ENCODE assay signal across 1 cellular context in genomic region chr10:45470098-45471012, GRCh38.
TF ChIP-seq lines count a peak whose summit lies in the region.

No MANE protein-coding gene starts in this region.

TF ChIP-seq in K562, 482 proteins besides CTCF, POLR2A, EP300 and RAD21 (continued from another document):
- TF ChIP-seq ARID4B (CRISPR knock-in tag; IDR thresholded peaks at IDR 0.05) (peak; percentile 67), HDAC6 (IDR thresholded peaks at IDR 0.05; ENCODE audit: low read depth, low read length) (no peak), FOXA1 (IDR thresholded peaks at IDR 0.05; ENCODE audit: borderline replicate concordance) (peak; percentile 100), BHLHE40 (IDR thresholded peaks at IDR 0.05; ENCODE audit: low read length) (peak; percentile 92), UBTF (IDR thresholded peaks at IDR 0.05; ENCODE audit: borderline replicate concordance in 1 of 2, low read depth in 2 of 2, low read length in 2 of 2) (no peak), MCM3 (IDR thresholded peaks at IDR 0.05) (no peak), TFE3 (CRISPR knock-in tag; IDR thresholded peaks at IDR 0.05) (peak; percentile 99), NR2C1 (IDR thresholded peaks at IDR 0.05) (peak; percentile 61; the same call in 1 of the 2 replicates), NR2C1 (tag; IDR thresholded peaks at IDR 0.05) (peak; percentile 79), ZNF431 (CRISPR knock-in tag; IDR thresholded peaks at IDR 0.05) (peak; percentile 68), DDX20 (tag; IDR thresholded peaks at IDR 0.05; ENCODE audit: low read depth) (0 out of 2 replicates have a peak, but pooled peaks have one; percentile 17), BRD9 (IDR thresholded peaks at IDR 0.05; ENCODE audit: low read depth, partially characterized antibody) (peak; percentile 95), ZBTB26 (CRISPR knock-in tag; IDR thresholded peaks at IDR 0.05) (no peak), CHD1 (IDR thresholded peaks at IDR 0.05; ENCODE audit: low read length) (peak; percentile 24), FOXP1 (CRISPR knock-in tag; IDR thresholded peaks at IDR 0.05) (peak; percentile 94), RCOR1 (IDR thresholded peaks at IDR 0.05; ENCODE audit: borderline replicate concordance in 1 of 2, low read depth in 2 of 2, low read length in 2 of 2) (peak; percentile 98 to 100), ZNF507 (tag; conservative IDR thresholded peaks at IDR 0.05) (no peak), ZNF586 (CRISPR knock-in tag; conservative IDR thresholded peaks at IDR 0.05) (no peak), ZNF274 (IDR thresholded peaks at IDR 0.05; ENCODE audit: borderline replicate concordance, low read depth, low read length) (peak; percentile 45; the same call in 1 of the 2 replicates), SUPT5H (IDR thresholded peaks at IDR 0.05) (peak; percentile 46; the same call in 1 of the 2 replicates), SIRT6 (IDR thresholded peaks at IDR 0.05; ENCODE audit: low read depth, low read length) (no peak), MYBL2 (IDR thresholded peaks at IDR 0.05; ENCODE audit: low read depth) (peak; percentile 98), MYBL2 (CRISPR knock-in tag; IDR thresholded peaks at IDR 0.05; ENCODE audit: borderline replicate concordance) (no peak), HLTF (IDR thresholded peaks at IDR 0.05) (peak; percentile 54; the same call in 1 of the 2 replicates), AFF1 (IDR thresholded peaks at IDR 0.05; ENCODE audit: low read depth in 1 of 2, partially characterized antibody in 2 of 2) (peak; percentile 76 to 98), ZKSCAN3 (CRISPR knock-in tag; IDR thresholded peaks at IDR 0.05) (no peak), CXXC5 (CRISPR knock-in tag; IDR thresholded peaks at IDR 0.05) (peak; percentile 93), KLF6 (CRISPR knock-in tag; IDR thresholded peaks at IDR 0.05; ENCODE audit: borderline replicate concordance) (peak; percentile 15; the same call in 1 of the 2 replicates), ZNF57 (CRISPR knock-in tag; IDR thresholded peaks at IDR 0.05) (no peak), ZNF133 (CRISPR knock-in tag; IDR thresholded peaks at IDR 0.05) (no peak), KHSRP (IDR thresholded peaks at IDR 0.05) (peak; percentile 94), MCM5 (IDR thresholded peaks at IDR 0.05; ENCODE audit: low read depth) (no peak), NELFE (IDR thresholded peaks at IDR 0.05; ENCODE audit: insufficient read depth, insufficient read length) (no peak), CBFA2T3 (IDR thresholded peaks at IDR 0.05) (peak; percentile 100), ARHGAP35 (IDR thresholded peaks at IDR 0.05; ENCODE audit: partially characterized antibody) (no peak), ZNF174 (CRISPR knock-in tag; IDR thresholded peaks at IDR 0.05) (no peak), DLX4 (CRISPR knock-in tag; IDR thresholded peaks at IDR 0.05) (no peak), U2AF2 (optimal IDR thresholded peaks at IDR 0.05; ENCODE audit: low read depth, low read length) (no peak), PATZ1 (CRISPR knock-in tag; IDR thresholded peaks at IDR 0.05; ENCODE audit: borderline replicate concordance) (no peak; the same call in 1 of the 2 replicates), CHD2 (IDR thresholded peaks at IDR 0.05; ENCODE audit: low read depth, low read length) (peak; percentile 51; the same call in 1 of the 2 replicates)
- TF ChIP-seq, protein P1, sequence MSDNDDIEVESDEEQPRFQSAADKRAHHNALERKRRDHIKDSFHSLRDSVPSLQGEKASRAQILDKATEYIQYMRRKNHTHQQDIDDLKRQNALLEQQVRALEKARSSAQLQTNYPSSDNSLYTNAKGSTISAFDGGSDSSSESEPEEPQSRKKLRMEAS (CRISPR knock-in tag; IDR thresholded peaks at IDR 0.05): peak; percentile 76
- TF ChIP-seq, protein P2, sequence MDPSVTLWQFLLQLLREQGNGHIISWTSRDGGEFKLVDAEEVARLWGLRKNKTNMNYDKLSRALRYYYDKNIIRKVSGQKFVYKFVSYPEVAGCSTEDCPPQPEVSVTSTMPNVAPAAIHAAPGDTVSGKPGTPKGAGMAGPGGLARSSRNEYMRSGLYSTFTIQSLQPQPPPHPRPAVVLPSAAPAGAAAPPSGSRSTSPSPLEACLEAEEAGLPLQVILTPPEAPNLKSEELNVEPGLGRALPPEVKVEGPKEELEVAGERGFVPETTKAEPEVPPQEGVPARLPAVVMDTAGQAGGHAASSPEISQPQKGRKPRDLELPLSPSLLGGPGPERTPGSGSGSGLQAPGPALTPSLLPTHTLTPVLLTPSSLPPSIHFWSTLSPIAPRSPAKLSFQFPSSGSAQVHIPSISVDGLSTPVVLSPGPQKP (CRISPR knock-in tag; IDR thresholded peaks at IDR 0.05): no peak
- TF ChIP-seq, protein P3, sequence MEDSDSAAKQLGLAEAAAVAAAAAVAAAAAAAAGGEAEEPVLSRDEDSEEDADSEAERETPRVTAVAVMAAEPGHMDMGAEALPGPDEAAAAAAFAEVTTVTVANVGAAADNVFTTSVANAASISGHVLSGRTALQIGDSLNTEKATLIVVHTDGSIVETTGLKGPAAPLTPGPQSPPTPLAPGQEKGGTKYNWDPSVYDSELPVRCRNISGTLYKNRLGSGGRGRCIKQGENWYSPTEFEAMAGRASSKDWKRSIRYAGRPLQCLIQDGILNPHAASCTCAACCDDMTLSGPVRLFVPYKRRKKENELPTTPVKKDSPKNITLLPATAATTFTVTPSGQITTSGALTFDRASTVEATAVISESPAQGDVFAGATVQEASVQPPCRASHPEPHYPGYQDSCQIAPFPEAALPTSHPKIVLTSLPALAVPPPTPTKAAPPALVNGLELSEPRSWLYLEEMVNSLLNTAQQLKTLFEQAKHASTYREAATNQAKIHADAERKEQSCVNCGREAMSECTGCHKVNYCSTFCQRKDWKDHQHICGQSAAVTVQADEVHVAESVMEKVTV (CRISPR knock-in tag; IDR thresholded peaks at IDR 0.05): peak; percentile 9; the same call in 1 of the 2 replicates
TF ChIP-seq in K562: peak in this region for 233.
